32 cellular contexts compared by ENCODE assay signal in genomic region chr6:23305325-23305943, GRCh38.
"Had no signal": no experiment of that assay in that cellular context is flagged by ENCODE, and none has a peak within 500 bp of the region (broad histone marks: within the 10 kb centered on the region; RNA-seq: fewer than 3 reads in every experiment).

No MANE protein-coding gene starts in this region.

- H3K27ac ChIP-seq: ascending aorta, cardiac muscle cell, SJCRH30, SK-N-MC, WERI-Rb-1 had no signal

- H3K9me3 Mint-ChIP-seq: activated naive CD8-positive, alpha-beta T cell treated with anti-CD3 and anti-CD28 coated beads for 36 hours had no signal

- H3K27me3 ChIP-seq: ascending aorta, cardiac muscle cell, SJCRH30 had no signal

- H3K27ac Mint-ChIP-seq: activated CD4-positive, alpha-beta memory T cell treated with anti-CD3 and anti-CD28 coated beads, Interleukin-2, amount 10 ng/mL, durations not matched to agents 7 days and 5 days; activated CD8-positive, alpha-beta memory T cell treated with anti-CD3 and anti-CD28 coated beads, Interleukin-2, amount 10 ng/mL, durations not matched to agents 7 days and 5 days; activated naive CD8-positive, alpha-beta T cell treated with anti-CD3 and anti-CD28 coated beads for 36 hours; activated T-cell treated with anti-CD3 and anti-CD28 coated beads, Interleukin-2, amount 50 U/mL, for 72 hours; activated T-helper 17 cell treated with anti-CD3 and anti-CD28 coated beads, Interleukin-2, amount 50 U/mL, for 72 hours had no signal

- H3K4me1 ChIP-seq: ascending aorta, SJCRH30 had no signal

- H3K4me3 Mint-ChIP-seq: activated CD4-positive, alpha-beta memory T cell treated with anti-CD3 and anti-CD28 coated beads, Interleukin-2, amount 10 ng/mL, durations not matched to agents 7 days and 5 days; activated CD8-positive, alpha-beta memory T cell treated with anti-CD3 and anti-CD28 coated beads, Interleukin-2, amount 10 ng/mL, durations not matched to agents 7 days and 5 days; activated naive CD8-positive, alpha-beta T cell treated with anti-CD3 and anti-CD28 coated beads for 36 hours; activated T-cell treated with anti-CD3 and anti-CD28 coated beads, Interleukin-2, amount 50 U/mL, for 72 hours; activated T-helper 17 cell treated with anti-CD3 and anti-CD28 coated beads, Interleukin-2, amount 50 U/mL, for 72 hours; central memory CD8-positive, alpha-beta T cell had no signal

- ATAC-seq: activated CD8-positive, alpha-beta memory T cell treated with anti-CD3 and anti-CD28 coated beads, Interleukin-2, amount 10 ng/mL, durations not matched to agents 7 days and 5 days; activated T-cell treated with anti-CD3 and anti-CD28 coated beads, Interleukin-2, amount 50 U/mL, for 72 hours; activated T-helper 17 cell treated with anti-CD3 and anti-CD28 coated beads, Interleukin-2, amount 50 U/mL, for 72 hours; Panc1 had no signal

- H3K4me1 Mint-ChIP-seq: activated CD4-positive, alpha-beta memory T cell treated with anti-CD3 and anti-CD28 coated beads, Interleukin-2, amount 10 ng/mL, durations not matched to agents 7 days and 5 days; activated CD8-positive, alpha-beta memory T cell treated with anti-CD3 and anti-CD28 coated beads, Interleukin-2, amount 10 ng/mL, durations not matched to agents 7 days and 5 days; activated naive CD8-positive, alpha-beta T cell treated with anti-CD3 and anti-CD28 coated beads for 36 hours; activated T-helper 17 cell treated with anti-CD3 and anti-CD28 coated beads, Interleukin-2, amount 50 U/mL, for 72 hours; central memory CD8-positive, alpha-beta T cell had no signal

- DNase-seq: activated CD4-positive, alpha-beta memory T cell treated with anti-CD3 and anti-CD28 coated beads, Interleukin-2, amount 10 ng/mL, durations not matched to agents 7 days and 5 days; activated CD4-positive, alpha-beta T cell treated with anti-CD3 and anti-CD28 coated beads for 1 hour; activated CD4-positive, alpha-beta T cell treated with anti-CD3 and anti-CD28 coated beads for 48 hours; activated CD4-positive, CD25-positive, alpha-beta regulatory T cell; activated CD8-positive, alpha-beta memory T cell treated with anti-CD3 and anti-CD28 coated beads for 24 hours; activated CD8-positive, alpha-beta memory T cell treated with anti-CD3 and anti-CD28 coated beads, Interleukin-2, amount 10 ng/mL, durations not matched to agents 7 days and 5 days; activated CD8-positive, alpha-beta memory T cell treated with anti-CD3 and anti-CD28 coated beads, Interleukin-2, amount 50 U/mL, for 48 hours; activated effector memory CD4-positive, alpha-beta T cell treated with anti-CD3 and anti-CD28 coated beads, Interleukin-2, amount 50 U/mL, for 16 hours; activated naive CD4-positive, alpha-beta T cell; activated naive CD4-positive, alpha-beta T cell treated with anti-CD3 and anti-CD28 coated beads, Interleukin-2, amount 50 U/mL, for 16 hours; activated naive CD8-positive, alpha-beta T cell treated with anti-CD3 and anti-CD28 coated beads for 36 hours; activated T-cell treated with anti-CD3 and anti-CD28 coated beads, Interleukin-2, amount 50 U/mL, for 1 hour; activated T-cell treated with anti-CD3 and anti-CD28 coated beads, Interleukin-2, amount 50 U/mL, for 72 hours; amniotic stem cell; NCI-H1105; NCI-H1417 treated with DMSO at 0.1 percent for 48 hours; NCI-H1930; NCI-H2081 treated with DMSO at 0.1 percent for 48 hours; NCI-H226; NCI-H446 treated with DMSO at 0.1 percent for 48 hours; NCI-H524; NCI-H774; SHP77; SJCRH30; T1000; WERI-Rb-1 had no signal

- H3K4me3 ChIP-seq: ascending aorta, cardiac muscle cell, SJCRH30, SK-N-MC had no signal

- H3K36me3 Mint-ChIP-seq: activated CD8-positive, alpha-beta memory T cell treated with anti-CD3 and anti-CD28 coated beads, Interleukin-2, amount 10 ng/mL, durations not matched to agents 7 days and 5 days; activated naive CD8-positive, alpha-beta T cell treated with anti-CD3 and anti-CD28 coated beads for 36 hours had no signal

- H3K9me3 ChIP-seq: ascending aorta, SJCRH30 had no signal

- H3K27me3 Mint-ChIP-seq: activated CD4-positive, alpha-beta memory T cell treated with anti-CD3 and anti-CD28 coated beads, Interleukin-2, amount 10 ng/mL, durations not matched to agents 7 days and 5 days; activated CD8-positive, alpha-beta memory T cell treated with anti-CD3 and anti-CD28 coated beads, Interleukin-2, amount 10 ng/mL, durations not matched to agents 7 days and 5 days; activated naive CD8-positive, alpha-beta T cell treated with anti-CD3 and anti-CD28 coated beads for 36 hours; activated T-helper 17 cell treated with anti-CD3 and anti-CD28 coated beads, Interleukin-2, amount 50 U/mL, for 72 hours; central memory CD8-positive, alpha-beta T cell had no signal

- H3K36me3 ChIP-seq: ascending aorta, cardiac muscle cell, SJCRH30, WERI-Rb-1 had no signal
